11 cellular contexts compared by ENCODE assay signal in genomic region chr11:128420943-128421342, GRCh38.
DNase-seq lines count a peak whose midpoint lies in the region; ATAC-seq and TF ChIP-seq lines count a peak whose summit lies in the region.
"Had no signal": no experiment of that assay in that cellular context is flagged by ENCODE, and none has a peak within 500 bp of the region (broad histone marks: within the 10 kb centered on the region; RNA-seq: fewer than 3 reads in every experiment).

No MANE protein-coding gene starts in this region.

- POLR2A ChIA-PET in CD4-positive, alpha-beta memory T cell (lab: Charles Lee; ENCODE audit: partially characterized antibody) = interaction anchor here (0.6 to 2.4 kb wide), 5 partner anchors 12 to 116 kb away, joined by 3 to 12 read pairs (median 3); no protein-coding TSS in a partner anchor

- no peaks in the 10 kb centered on the region for H3K36me3 ChIP-seq in CD4-positive, alpha-beta memory T cell (ENCODE audit: insufficient read depth, low read length)
- H3K36me3 ChIP-seq: thoracic aorta had no signal

- no peak for DNase-seq in CD4-positive, alpha-beta memory T cell
- DNase-seq in M059J (ENCODE audit: low read depth) = peak; percentile 91
- peak; percentile 95 for DNase-seq in choroid plexus epithelial cell (ENCODE audit: low read depth)
- DNase-seq in omental fat pad (ENCODE audit: low spot score) = no peak
- DNase-seq in DMS153 treated with DMSO at 0.1 percent for 48 hours (lab: John Stamatoyannopoulos, UW; ENCODE audit: unreplicated experiment) = no peak
- DNase-seq in middle frontal gyrus (ENCODE audit: extremely low spot score, low spot score) = no peak
- DNase-seq in stimulated activated CD4-positive, alpha-beta T cell treated with anti-CD3 and anti-CD28 coated beads, Interleukin-4, amount 100 ng/mL, for 1 hour = no peak
- DNase-seq: anterior cingulate cortex, mammary epithelial cell, NCI-H2107 had no signal

- H3K27me3 ChIP-seq in CD4-positive, alpha-beta memory T cell (ENCODE audit: insufficient read depth, low read length) = no peaks in the 10 kb centered on the region

- H3K4me3 ChIP-seq in CD4-positive, alpha-beta memory T cell (ENCODE audit: low read length in 2 of 2) = no peak overlapping the region
- no peak overlapping the region for H3K4me3 ChIP-seq in choroid plexus epithelial cell (ENCODE audit: low read depth, low read length)
- H3K4me3 ChIP-seq: thoracic aorta had no signal

- H3K4me1 Mint-ChIP-seq in CD4-positive, alpha-beta memory T cell = peaks cover 39 to 54% (median 45%) of the 10 kb centered on the region in 4 donors

- CTCF ChIA-PET in CD4-positive, alpha-beta memory T cell (lab: Charles Lee; ENCODE audit: partially characterized antibody) = interaction anchor here (1.6 to 1.8 kb wide), 2 partner anchors 14 to 19 kb away, joined by 4 to 5 read pairs; no protein-coding TSS in a partner anchor

- TF ChIP-seq CTCF in choroid plexus epithelial cell (conservative IDR thresholded peaks at IDR 0.05; ENCODE audit: low read depth, low read length) = no peak
- TF ChIP-seq CTCF in omental fat pad (IDR thresholded peaks at IDR 0.05) = no peak

- H3K27me3 Mint-ChIP-seq in CD4-positive, alpha-beta memory T cell = no peaks in the 10 kb centered on the region

- peak overlapping the region in 6 of 7 donors; percentile 97 to 100 (median 98) for H3K27ac Mint-ChIP-seq in CD4-positive, alpha-beta memory T cell

- H3K27ac ChIP-seq in CD4-positive, alpha-beta memory T cell (ENCODE audit: low read depth, low read length) = no peak overlapping the region
- H3K27ac ChIP-seq: thoracic aorta had no signal

- no peaks in the 10 kb centered on the region for H3K36me3 Mint-ChIP-seq in CD4-positive, alpha-beta memory T cell

- ATAC-seq in omental fat pad (ENCODE audit: low FRiP score) = peak; percentile 60

- H3K9me3 Mint-ChIP-seq in CD4-positive, alpha-beta memory T cell = no peaks in the 10 kb centered on the region

- peaks cover 26% of the 10 kb centered on the region for H3K4me1 ChIP-seq in CD4-positive, alpha-beta memory T cell (ENCODE audit: insufficient read depth, low read length)

- H3K4me3 Mint-ChIP-seq in CD4-positive, alpha-beta memory T cell = peak overlapping the region in 1 of 8 donors; percentile 9

- H3K9me3 ChIP-seq in CD4-positive, alpha-beta memory T cell (ENCODE audit: control insufficient read depth in 1 of 2, low read length in 2 of 2) = no peaks in the 10 kb centered on the region
- H3K9me3 ChIP-seq: thoracic aorta had no signal

- intact Hi-C loops in CD4-positive, alpha-beta memory T cell (cut with micrococcal nuclease) = loop anchor here (5.0 kb wide), 1 partner anchor 46 kb away; no protein-coding TSS in a partner anchor

Comparison
In these comparisons a context has a peak if more than half of its experiments do, and no peak if none do; other contexts are left out.
1. DNase-seq: peak in M059J (single experiment) and choroid plexus epithelial cell (single experiment); none in CD4-positive, alpha-beta memory T cell (0 of 5), omental fat pad (single experiment), DMS153 treated with DMSO at 0.1 percent for 48 hours (single experiment), middle frontal gyrus (single experiment) and stimulated activated CD4-positive, alpha-beta T cell treated with anti-CD3 and anti-CD28 coated beads, Interleukin-4, amount 100 ng/mL, for 1 hour (single experiment).